ENCODE assay signal across 8 cellular contexts in the genomic region with DNA sequence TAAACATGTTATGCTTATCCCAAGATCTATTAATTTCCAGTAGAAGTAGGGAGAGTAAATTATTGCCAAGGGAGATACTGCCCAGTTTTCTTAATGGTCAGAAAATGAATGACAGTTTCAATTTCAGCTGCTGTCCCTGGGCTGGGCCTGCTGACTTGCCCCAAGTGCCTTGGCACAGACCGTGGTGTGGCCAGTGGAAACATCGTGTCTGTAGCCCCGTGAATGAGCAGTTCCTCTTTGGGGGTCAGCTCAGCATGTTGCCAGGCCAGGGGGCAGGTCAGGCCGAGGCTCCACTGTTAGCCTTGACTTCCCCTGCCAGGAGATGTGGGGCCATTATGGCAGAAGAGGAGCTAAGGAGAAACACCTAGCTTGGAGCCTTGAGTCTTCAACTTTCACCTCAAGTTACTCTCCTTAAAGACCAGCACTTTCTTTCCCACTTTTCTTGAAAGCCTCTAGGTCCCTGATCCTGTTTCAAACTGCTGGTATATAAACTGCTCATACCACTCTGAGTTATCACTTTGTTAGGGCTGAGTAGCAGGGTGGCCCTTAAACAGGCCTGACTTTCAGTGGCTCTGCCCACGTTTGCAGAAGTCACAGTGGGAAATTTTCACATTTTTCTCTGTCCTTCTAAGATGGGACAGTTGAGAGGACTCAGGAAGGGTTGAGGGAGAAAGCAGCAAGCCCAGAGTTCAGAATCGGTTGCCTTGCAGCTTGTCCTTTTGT.
A peak's percentile ranks its signal among the peaks of the same experiment; 100 is the strongest.
DNase-seq lines count a peak whose midpoint lies in the region; ATAC-seq and TF ChIP-seq lines count a peak whose summit lies in the region.

No MANE protein-coding gene starts in this region.

- no peak for TF ChIP-seq POLR2A in sigmoid colon (IDR thresholded peaks at IDR 0.05)

- H3K27ac ChIP-seq in RWPE1 (peak overlapping the region; percentile 87), sigmoid colon (peak overlapping the region; percentile 35 to 72 (median 57))

- no peak for TF ChIP-seq EP300 in sigmoid colon (IDR thresholded peaks at IDR 0.05)

- POLR2A ChIA-PET in RWPE1 (lab: Yijun Ruan, JAX; ENCODE audit: low non-redundant PET), result no interaction called here

- no peaks in the 10 kb centered on the region for H3K9me3 ChIP-seq in sigmoid colon

- intact Hi-C loops in sigmoid colon (cut with DNase I), result loop anchor here (2.0 kb wide), 1 partner anchor 18 kb away; no protein-coding TSS in a partner anchor

- H3K4me3 Mint-ChIP-seq in effector memory CD8-positive, alpha-beta T cell, result peak overlapping the region; percentile 6 to 14

- peaks cover 67 to 68% of the 10 kb centered on the region in 2 donors for H3K4me1 Mint-ChIP-seq in effector memory CD8-positive, alpha-beta T cell (ENCODE audit: low read depth in 2 of 2)

- CTCF ChIA-PET in RWPE1 (lab: Yijun Ruan, JAX), result interaction anchor here (0.6 to 1.0 kb wide), 3 partner anchors 34 to 297 kb away, joined by 3 to 9 read pairs (median 3); no protein-coding TSS in a partner anchor

- no peaks in the 10 kb centered on the region for H3K27me3 ChIP-seq in sigmoid colon

- peaks cover 42% of the 10 kb centered on the region for H3K36me3 Mint-ChIP-seq in effector memory CD8-positive, alpha-beta T cell (ENCODE audit: insufficient read depth)

- no peaks in the 10 kb centered on the region for H3K36me3 ChIP-seq in sigmoid colon

- peak overlapping the region; percentile 15 to 81 for H3K27ac Mint-ChIP-seq in effector memory CD8-positive, alpha-beta T cell

- WGBS in sigmoid colon, 2 donors, result 62 to 73% methylated on average over 6 of the region's 6 CpGs

- H3K4me3 ChIP-seq in sigmoid colon, result no peak overlapping the region

- no peaks in the 10 kb centered on the region for H3K9me3 Mint-ChIP-seq in effector memory CD8-positive, alpha-beta T cell

- no peak for DNase-seq in RWPE1 (ENCODE audit: low spot score)
- no peak for DNase-seq in effector memory CD8-positive, alpha-beta T cell
- DNase-seq in sigmoid colon, result no peak
- no peak for DNase-seq in occipital lobe (lab: John Stamatoyannopoulos, UW)
- DNase-seq in SW 1271 (lab: John Stamatoyannopoulos, UW), result no peak
- DNase-seq in T-helper 9 cell, result no peak

- peak; percentile 19 for ATAC-seq in GM18502 (IDR thresholded peaks at IDR 0.05; ENCODE audit: poor library complexity, unreplicated experiment)
- no peak for ATAC-seq in effector memory CD8-positive, alpha-beta T cell (replicated peaks)
- ATAC-seq in GM21619 (IDR thresholded peaks at IDR 0.05; ENCODE audit: unreplicated experiment), result no peak

- TF ChIP-seq CTCF in RWPE1 (conservative IDR thresholded peaks at IDR 0.05; ENCODE audit: low read depth), result no peak
- no peak for TF ChIP-seq CTCF in sigmoid colon (IDR thresholded peaks at IDR 0.05)

- no peaks in the 10 kb centered on the region for H3K27me3 Mint-ChIP-seq in effector memory CD8-positive, alpha-beta T cell

- H3K4me1 ChIP-seq in sigmoid colon, result peaks cover 0 to 77% (median 69%) of the 10 kb centered on the region in 4 donors
